ENCODE assay signal across 9 cellular contexts in genomic region chr18:59904051-59904601, GRCh38. TPM values are rescaled to one million over a fixed set of nuclear protein-coding genes. Genes with fewer than 3 reads are reported as not detected.
DNase-seq lines count a peak whose midpoint lies in the region; ATAC-seq and TF ChIP-seq lines count a peak whose summit lies in the region.
"Had no signal": no experiment of that assay in that cellular context is flagged by ENCODE, and none has a peak within 500 bp of the region (broad histone marks: within the 10 kb centered on the region; RNA-seq: fewer than 3 reads in every experiment).

No MANE protein-coding gene starts in this region.

- WGBS in heart right ventricle, 2 donors, result 58 to 65% methylated on average over 1 of the region's 1 CpG

- H3K4me3 Mint-ChIP-seq in CD14-positive monocyte (peak overlapping the region; percentile 72 to 76), chondrocyte (ENCODE audit: unreplicated experiment) (no peak overlapping the region)

- H3K27ac Mint-ChIP-seq in CD14-positive monocyte (peak overlapping the region; percentile 97 to 99 (median 99)), chondrocyte (ENCODE audit: unreplicated experiment) (no peak overlapping the region)

- H3K36me3 ChIP-seq in heart right ventricle, result no peaks in the 10 kb centered on the region
- H3K36me3 ChIP-seq: left lung had no signal

- TF ChIP-seq CTCF in CD14-positive monocyte (IDR thresholded peaks at IDR 0.05) (no peak), WI38 (IDR thresholded peaks at IDR 0.05; ENCODE audit: low read depth, low read length) (no peak), heart right ventricle (IDR thresholded peaks at IDR 0.05) (no peak), chondrocyte (IDR thresholded peaks at IDR 0.05) (no peak)

- H3K4me3 ChIP-seq in WI38 (ENCODE audit: low read depth, low read length) (0 out of 2 replicates have a peak overlapping the region, but pooled peaks have one; percentile 4), heart right ventricle (no peak overlapping the region)
- H3K4me3 ChIP-seq: left lung had no signal

- H3K27me3 Mint-ChIP-seq in CD14-positive monocyte (ENCODE audit: low read depth in 3 of 3) (peaks cover 0 to 2% (median 0%) of the 10 kb centered on the region in 3 donors), chondrocyte (ENCODE audit: low read depth) (peaks cover 2% of the 10 kb centered on the region)

- H3K9me3 ChIP-seq in heart right ventricle, result no peaks in the 10 kb centered on the region
- H3K9me3 ChIP-seq: left lung had no signal

- H3K4me1 ChIP-seq in heart right ventricle, result peaks cover 3 to 63% (median 17%) of the 10 kb centered on the region in 9 donors

- H3K27ac ChIP-seq in heart right ventricle, result peak overlapping the region in 5 of 10 donors; percentile 7 to 81 (median 60)

- H3K9me3 Mint-ChIP-seq in CD14-positive monocyte, result no peaks in the 10 kb centered on the region
- H3K9me3 Mint-ChIP-seq in chondrocyte (ENCODE audit: low read depth), result no peaks in the 10 kb centered on the region

- peaks cover 0 to 98% (median 50%) of the 10 kb centered on the region in 7 donors for H3K27me3 ChIP-seq in heart right ventricle

- DNase-seq in CD14-positive monocyte (ENCODE audit: low spot score) (no peak), iris pigment epithelial cell (ENCODE audit: low read depth) (peak; percentile 52), heart right ventricle (no peak), chondrocyte (ENCODE audit: low spot score) (no peak), NCI-H526 treated with DMSO at 0.1 percent for 48 hours (lab: John Stamatoyannopoulos, UW) (no peak)

- intact Hi-C loops in CD14-positive monocyte (cut with micrococcal nuclease) (loop anchor here in 1 of 2 donors (2.0 kb wide), 1 partner anchor 15 kb away; no protein-coding TSS in a partner anchor), heart right ventricle (cut with DNase I) (no loop called here)

- ATAC-seq in GM21447 (IDR thresholded peaks at IDR 0.05; ENCODE audit: unreplicated experiment), result peak; percentile 0
- no peak for ATAC-seq in GM21786 (IDR thresholded peaks at IDR 0.05; ENCODE audit: unreplicated experiment)
- no peak for ATAC-seq in heart right ventricle

- H3K36me3 Mint-ChIP-seq in CD14-positive monocyte (peaks cover 11 to 15% of the 10 kb centered on the region in 2 donors), chondrocyte (ENCODE audit: low read depth) (peaks cover 11% of the 10 kb centered on the region)

- H3K4me1 Mint-ChIP-seq in CD14-positive monocyte (peaks cover 71% of the 10 kb centered on the region), chondrocyte (ENCODE audit: low read depth) (peaks cover 46% of the 10 kb centered on the region)

RNA-seq across cellular contexts. Expression of gene PMAIP1, which starts 4.3 kb away (rescaled TPM):
- polyA plus RNA-seq in CD14-positive monocyte (10 to 100 TPM; 55.7 to 56.6 TPM), heart right ventricle (under 1 TPM; 0.22 to 0.32 TPM)
- total RNA-seq in heart right ventricle (1 to 10 TPM in 1 of 10 donors, under 1 TPM in 6, not detected in 3; 0.18 to 1.8 (median 0.40) TPM), chondrocyte (4.1 to 9.9 TPM (median 8.0 TPM) in 3 replicates)
